Comparison of ENCODE assay signal across 8 cellular contexts in the genomic region with DNA sequence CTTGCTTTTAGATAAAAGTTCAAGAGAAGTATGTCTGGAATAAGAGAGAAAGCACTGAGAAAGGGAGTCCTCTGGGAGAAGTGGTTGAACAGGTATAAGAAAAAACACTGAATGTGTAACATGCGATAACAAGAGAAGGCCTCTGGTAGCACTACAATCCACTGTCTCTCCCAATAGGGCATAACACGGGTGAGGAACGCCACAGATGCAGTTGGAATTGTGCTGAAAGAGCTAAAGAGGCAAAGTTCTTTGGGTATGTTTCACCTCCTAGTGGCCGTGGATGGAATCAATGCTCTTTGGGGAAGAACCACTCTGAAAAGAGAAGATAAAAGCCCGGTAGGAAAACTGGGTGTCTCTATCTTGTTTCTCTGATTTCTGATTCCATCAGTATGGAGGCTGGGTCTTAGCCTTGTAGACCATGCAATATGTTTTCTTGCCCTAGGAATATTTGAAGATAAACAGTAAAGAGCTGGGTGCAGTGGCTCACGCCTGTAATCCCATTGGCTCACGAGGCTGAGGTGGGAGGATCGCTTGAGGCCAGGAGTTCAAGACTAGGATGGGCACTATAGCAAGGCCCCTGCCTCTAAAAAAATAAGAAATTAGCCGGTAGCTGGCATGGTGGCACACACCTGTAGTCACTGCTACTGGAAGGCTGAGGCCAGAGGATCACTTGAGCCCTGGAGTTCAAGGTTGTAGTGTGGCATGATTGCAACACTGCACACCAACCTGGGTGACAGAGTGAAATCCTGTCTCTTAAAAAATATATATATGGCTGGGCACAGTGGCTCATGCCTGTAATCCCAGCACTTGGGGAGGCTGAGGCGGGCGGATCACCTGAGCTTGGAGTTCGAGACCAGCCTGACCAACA. TPM values are rescaled to one million over a fixed set of nuclear protein-coding genes. Genes with fewer than 3 reads are reported as not detected.
DNase-seq lines count a peak whose midpoint lies in the region; ATAC-seq and TF ChIP-seq lines count a peak whose summit lies in the region.

No MANE protein-coding gene starts in this region.

- H3K79me2 ChIP-seq in GM23248 (ENCODE audit: insufficient read depth) = no peaks in the 10 kb centered on the region

- peak overlapping the region; percentile 56; the same call in 1 of the 2 replicates for H2AFZ ChIP-seq in GM23248

- no peaks in the 10 kb centered on the region for H3K27me3 ChIP-seq in CD4-positive, alpha-beta T cell (ENCODE audit: control insufficient read depth, insufficient read depth, low read length)
- H3K27me3 ChIP-seq in GM23248 (replicated peaks; ENCODE audit: insufficient read depth) (no peaks in the 10 kb centered on the region), psoas muscle (ENCODE audit: insufficient read depth in 3 of 3, low read length in 2 of 3) (no peaks in the 10 kb centered on the region)

- peaks cover 61% of the 10 kb centered on the region for H3K36me3 Mint-ChIP-seq in CD4-positive, alpha-beta T cell (ENCODE audit: low read depth)
- H3K36me3 Mint-ChIP-seq in activated naive CD4-positive, alpha-beta T cell treated with anti-CD3 and anti-CD28 coated beads, Interleukin-2, amount 50 U/mL, for 24 hours = peaks cover 6% of the 10 kb centered on the region

- ATAC-seq in CD4-positive, alpha-beta T cell (ENCODE audit: poor library complexity) = peak; percentile 78
- ATAC-seq in left cardiac atrium (peak; percentile 61 to 63), psoas muscle (peak in 2 of 4 donors; percentile 47 to 53), HG03469 (IDR thresholded peaks at IDR 0.05; ENCODE audit: unreplicated experiment) (no peak), GM19035 (IDR thresholded peaks at IDR 0.05; ENCODE audit: unreplicated experiment) (no peak)

- H3K4me3 Mint-ChIP-seq in CD4-positive, alpha-beta T cell = no peak overlapping the region
- H3K4me3 Mint-ChIP-seq in activated naive CD4-positive, alpha-beta T cell treated with anti-CD3 and anti-CD28 coated beads, Interleukin-2, amount 50 U/mL, for 24 hours = no peak overlapping the region

- peak in 6 of 10 experiments; percentile 7 to 24 (median 16) for DNase-seq in CD4-positive, alpha-beta T cell
- DNase-seq in GM23248 (peak; percentile 75), NCI-H774 (lab: John Stamatoyannopoulos, UW) (peak; percentile 22), left cardiac atrium (peak; percentile 39), psoas muscle (no peak)

- H3K36me3 ChIP-seq in GM23248 (ENCODE audit: low read depth) = 0 out of 2 replicates have a peak, but pooled peaks cover 4% of the 10 kb centered on the region
- H3K36me3 ChIP-seq in psoas muscle (ENCODE audit: insufficient read depth in 1 of 2, low read depth in 1 of 2) = peaks cover 0 to 92% of the 10 kb centered on the region in 2 donors

- TF ChIP-seq CTCF in CD4-positive, alpha-beta T cell (IDR thresholded peaks at IDR 0.05) = peak; percentile 56
- peak; percentile 37 for TF ChIP-seq CTCF in psoas muscle (IDR thresholded peaks at IDR 0.05)

- H3K9me3 Mint-ChIP-seq in CD4-positive, alpha-beta T cell = no peaks in the 10 kb centered on the region
- no peaks in the 10 kb centered on the region for H3K9me3 Mint-ChIP-seq in activated naive CD4-positive, alpha-beta T cell treated with anti-CD3 and anti-CD28 coated beads, Interleukin-2, amount 50 U/mL, for 24 hours

- H3K9ac ChIP-seq in GM23248 = no peak overlapping the region

- in situ Hi-C loops in GM23248 (cut with MboI) = no loop called here

- no peak overlapping the region for H3K4me3 ChIP-seq in GM23248
- no peak overlapping the region for H3K4me3 ChIP-seq in psoas muscle

- H4K20me1 ChIP-seq in GM23248 (ENCODE audit: insufficient read depth) = no peaks in the 10 kb centered on the region

- H3K27ac ChIP-seq in CD4-positive, alpha-beta T cell (ENCODE audit: low read depth, low read length) = no peak overlapping the region
- H3K27ac ChIP-seq in GM23248 (peak overlapping the region; percentile 35; the same call in 1 of the 2 replicates), psoas muscle (no peak overlapping the region)

- no peaks in the 10 kb centered on the region for H3K4me1 ChIP-seq in GM23248 (ENCODE audit: insufficient read depth)
- no peaks in the 10 kb centered on the region for H3K4me1 ChIP-seq in psoas muscle

- H3F3A ChIP-seq in GM23248 (ENCODE audit: insufficient read depth) = peaks cover 8% of the 10 kb centered on the region; the same call in 1 of the 2 replicates

- intact Hi-C loops in CD4-positive, alpha-beta T cell (cut with DNase I, micrococcal nuclease) = no loop called here
- intact Hi-C loops in left cardiac atrium (cut with DNase I) (no loop called here), psoas muscle (cut with DNase I) (no loop called here)

- no peaks in the 10 kb centered on the region for H3K27me3 Mint-ChIP-seq in CD4-positive, alpha-beta T cell
- H3K27me3 Mint-ChIP-seq in activated naive CD4-positive, alpha-beta T cell treated with anti-CD3 and anti-CD28 coated beads, Interleukin-2, amount 50 U/mL, for 24 hours = no peaks in the 10 kb centered on the region

- H3K27ac Mint-ChIP-seq in CD4-positive, alpha-beta T cell = peak overlapping the region; percentile 28
- peak overlapping the region; percentile 30 for H3K27ac Mint-ChIP-seq in activated naive CD4-positive, alpha-beta T cell treated with anti-CD3 and anti-CD28 coated beads, Interleukin-2, amount 50 U/mL, for 24 hours

- CTCF ChIA-PET in CD4-positive, alpha-beta T cell (lab: Charles Lee) = interaction anchor here (1.0 to 1.2 kb wide), 3 partner anchors 14 to 59 kb away, joined by 3 to 4 read pairs (median 3); no protein-coding TSS in a partner anchor

- no peak overlapping the region for H3K4me2 ChIP-seq in GM23248 (ENCODE audit: unreplicated experiment)

- no peaks in the 10 kb centered on the region for H3K9me2 ChIP-seq in GM23248 (ENCODE audit: insufficient read depth)

- H3K9me3 ChIP-seq in CD4-positive, alpha-beta T cell (ENCODE audit: control insufficient read depth, low read length) = no peaks in the 10 kb centered on the region
- no peaks in the 10 kb centered on the region for H3K9me3 ChIP-seq in GM23248 (ENCODE audit: low read depth)
- no peaks in the 10 kb centered on the region for H3K9me3 ChIP-seq in psoas muscle

- WGBS in GM23248 (ENCODE audit: low coverage in 1 of 2, low lambda C conversion rate in 2 of 2, missing lambda C conversion rate in 2 of 2), 2 experiments = 76% methylated on average over 12 of the region's 12 CpGs
- 70 to 73% (median 72%) methylated on average over 11 to 12 of the region's 12 CpGs for WGBS in psoas muscle, 3 donors

- POLR2A ChIA-PET in CD4-positive, alpha-beta T cell (lab: Charles Lee) = interaction anchor here (1.4 kb wide), 1 partner anchor 16 kb away, joined by 6 read pairs; no protein-coding TSS in a partner anchor

- no peaks in the 10 kb centered on the region for H3K4me1 Mint-ChIP-seq in CD4-positive, alpha-beta T cell (ENCODE audit: low read depth)
- H3K4me1 Mint-ChIP-seq in activated naive CD4-positive, alpha-beta T cell treated with anti-CD3 and anti-CD28 coated beads, Interleukin-2, amount 50 U/mL, for 24 hours = peaks cover 6% of the 10 kb centered on the region

RNA-seq across cellular contexts. Expression of a gene that starts 40.4 kb away (rescaled TPM):
- total RNA-seq in CD4-positive, alpha-beta T cell = 100 to 1,000 TPM; 105 to 106 TPM
- total RNA-seq in GM23248 (2014; rRNA removed; shearing (Covaris generic)) = 41.1 and 41.4 TPM in 2 replicates
- polyA plus RNA-seq in GM23248 (2016; fragmentation: Nextera tagmentation; extraction: Ambion mirVana) (77.8 and 82.2 TPM in 2 replicates), psoas muscle (100 to 1,000 TPM; 108 to 145 (median 137) TPM)
- total RNA-seq in left cardiac atrium (10 to 100 TPM; 85.1 to 96.0 TPM), psoas muscle (100 to 1,000 TPM in 2 of 4 donors, 10 to 100 TPM in 2; 82.3 to 120 (median 96.1) TPM)

RNA-seq across cellular contexts. Expression of a gene that starts 40.7 kb away (rescaled TPM):
- 10 to 100 TPM; 71.1 to 81.2 TPM for total RNA-seq in CD4-positive, alpha-beta T cell
- 36.7 and 50.1 TPM in 2 replicates for total RNA-seq in GM23248 (2014; rRNA removed; shearing (Covaris generic))
- 27.0 and 28.1 TPM in 2 replicates for polyA plus RNA-seq in GM23248 (2016; fragmentation: Nextera tagmentation; extraction: Ambion mirVana)
- 10 to 100 TPM; 47.5 to 63.7 TPM for total RNA-seq in left cardiac atrium
- 100 to 1,000 TPM in 1 of 4 donors, 10 to 100 TPM in 3; 68.4 to 102 (median 86.8) TPM for total RNA-seq in psoas muscle
- 100 to 1,000 TPM in 1 of 3 donors, 10 to 100 TPM in 2; 58.3 to 105 (median 60.6) TPM for polyA plus RNA-seq in psoas muscle

Comparison
In these comparisons a context has a peak if more than half of its experiments do, and no peak if none do; other contexts are left out.
1. ATAC-seq: peak in CD4-positive, alpha-beta T cell (single experiment) and left cardiac atrium (2 of 2); none in HG03469 (single experiment) and GM19035 (single experiment).
2. DNase-seq: peak in CD4-positive, alpha-beta T cell (6 of 10), GM23248 (single experiment), NCI-H774 (single experiment) and left cardiac atrium (single experiment); none in psoas muscle (0 of 2).